Comparison of ENCODE assay signal across 28 cellular contexts in the genomic region with DNA sequence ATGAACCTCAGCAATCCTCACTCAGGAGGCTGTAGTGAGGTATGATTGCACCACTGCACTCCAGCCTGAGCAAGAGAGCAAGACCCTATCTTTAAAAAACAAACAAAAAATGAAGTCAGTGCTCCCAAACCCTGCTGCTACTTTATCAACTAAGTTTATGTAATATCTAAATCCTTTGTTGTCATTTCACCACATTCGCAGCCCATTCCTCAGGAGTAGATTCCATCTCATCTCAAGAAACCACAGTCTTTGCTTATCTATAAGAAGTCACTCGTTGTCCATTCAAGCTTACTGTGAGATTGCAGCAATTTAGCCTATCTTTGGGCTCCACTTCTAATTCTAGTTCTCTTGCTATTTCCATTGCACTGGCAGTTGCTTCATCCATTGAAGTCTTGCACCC.
"Had no signal": no experiment of that assay in that cellular context is flagged by ENCODE, and none has a peak within 500 bp of the region (broad histone marks: within the 10 kb centered on the region; RNA-seq: fewer than 3 reads in every experiment).

No MANE protein-coding gene starts in this region.

- H3K27ac ChIP-seq: coronary artery, dorsolateral prefrontal cortex, gastroesophageal sphincter, VCaP had no signal

- H3K36me3 ChIP-seq: gastroesophageal sphincter had no signal

- ATAC-seq: activated naive CD4-positive, alpha-beta T cell treated with anti-CD3 and anti-CD28 coated beads, Interleukin-2, amount 50 U/mL, for 72 hours; activated T-cell treated with anti-CD3 and anti-CD28 coated beads, Interleukin-2, amount 50 U/mL, for 72 hours; esophagus mucosa; gastroesophageal sphincter; T-helper 17 cell; WTC11 had no signal

- DNase-seq: activated CD4-positive, alpha-beta memory T cell treated with anti-CD3 and anti-CD28 coated beads, Interleukin-2, amount 10 ng/mL, durations not matched to agents 7 days and 5 days; activated CD4-positive, alpha-beta T cell treated with anti-CD3 and anti-CD28 coated beads for 1 hour; activated CD4-positive, alpha-beta T cell treated with anti-CD3 and anti-CD28 coated beads for 4 hours; activated CD4-positive, alpha-beta T cell treated with anti-CD3 and anti-CD28 coated beads, Interleukin-2, amount 10 ng/mL, durations not matched to agents 7 days and 5 days; activated CD4-positive, alpha-beta T cell treated with anti-CD3 and anti-CD28 coated beads, Interleukin-2, amount 50 U/mL, for 4 hours; activated CD8-positive, alpha-beta memory T cell treated with anti-CD3 and anti-CD28 coated beads, Interleukin-2, amount 50 U/mL, for 48 hours; activated gamma-delta T cell; activated naive CD4-positive, alpha-beta T cell; activated naive CD4-positive, alpha-beta T cell treated with anti-CD3 and anti-CD28 coated beads, Interleukin-2, amount 10 ng/mL, durations not matched to agents 7 days and 5 days; activated naive CD8-positive, alpha-beta T cell treated with anti-CD3 and anti-CD28 coated beads, Interleukin-2, amount 10 ng/mL, durations not matched to agents 7 days and 5 days; activated T-cell treated with anti-CD3 and anti-CD28 coated beads for 4 hours; activated T-cell treated with anti-CD3 and anti-CD28 coated beads, Interleukin-2, amount 50 U/mL, for 24 hours; activated T-cell treated with anti-CD3 and anti-CD28 coated beads, Interleukin-2, amount 50 U/mL, for 72 hours; amygdala; aorta; dorsolateral prefrontal cortex; effector memory CD4-positive, alpha-beta T cell; endodermal cell; foreskin melanocyte; T-helper 1 cell; T-helper 17 cell; T1000 had no signal

- H3K4me3 ChIP-seq: coronary artery, dorsolateral prefrontal cortex, gastroesophageal sphincter had no signal

- H3K27me3 ChIP-seq: dorsolateral prefrontal cortex, gastroesophageal sphincter had no signal

- H3K4me1 ChIP-seq: gastroesophageal sphincter had no signal
